Comparison of ENCODE assay signal across 15 cellular contexts in the genomic region with DNA sequence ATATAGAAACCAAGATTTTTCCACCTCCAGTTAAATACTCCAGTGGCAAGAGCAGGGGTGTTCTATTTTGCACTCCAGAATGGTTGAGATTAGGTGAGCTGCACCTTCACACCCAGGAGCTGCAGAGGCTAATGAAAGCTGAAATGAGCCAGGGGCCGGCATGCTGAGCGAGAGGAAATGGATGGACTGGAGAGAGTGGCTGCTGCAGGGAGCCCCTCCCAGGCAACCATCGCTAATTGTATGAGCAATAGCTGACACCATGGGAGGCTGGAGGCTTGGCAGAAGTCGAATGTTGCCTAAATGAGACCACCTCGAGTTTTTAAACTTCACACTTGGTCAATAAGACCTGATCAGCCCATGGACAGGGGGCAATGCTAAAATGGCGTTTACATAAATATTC.
A peak's percentile ranks its signal among the peaks of the same experiment; 100 is the strongest.
DNase-seq lines count a peak whose midpoint lies in the region; ATAC-seq and TF ChIP-seq lines count a peak whose summit lies in the region.
"Had no signal": no experiment of that assay in that cellular context is flagged by ENCODE, and none has a peak within 500 bp of the region (broad histone marks: within the 10 kb centered on the region; RNA-seq: fewer than 3 reads in every experiment).

No MANE protein-coding gene starts in this region.

- intact Hi-C loops in right cardiac atrium (cut with DNase I) = no loop called here

- H3K27ac ChIP-seq in right cardiac atrium (ENCODE audit: low read length) = no peak overlapping the region
- H3K27ac ChIP-seq: BLaER1 treated with 17β-estradiol and CSF1 and Interleukin-3, amounts not matched to agents 10 nM and 100 nM; GM23248 had no signal

- H3K4me1 ChIP-seq in right cardiac atrium (ENCODE audit: control insufficient read depth, insufficient read depth, low read length) = no peaks in the 10 kb centered on the region
- H3K4me1 ChIP-seq: HAP-1 had no signal

- no peaks in the 10 kb centered on the region for H3K27me3 ChIP-seq in right cardiac atrium (ENCODE audit: control insufficient read depth, insufficient read depth)
- H3K27me3 ChIP-seq: BLaER1 treated with 17β-estradiol and CSF1 and Interleukin-3, amounts not matched to agents 10 nM and 100 nM had no signal

- no peak overlapping the region for H3K4me3 Mint-ChIP-seq in WTC11
- H3K4me3 Mint-ChIP-seq: CD4-positive, CD25-positive, alpha-beta regulatory T cell had no signal

- TF ChIP-seq CTCF in WTC11 (IDR thresholded peaks at IDR 0.05) = no peak

- H3K27me3 Mint-ChIP-seq in WTC11 (ENCODE audit: low read depth) = no peaks in the 10 kb centered on the region; the same call in none of the 2 replicates
- H3K27me3 Mint-ChIP-seq: IgD-negative memory B cell had no signal

- peak; percentile 96 for ATAC-seq in WTC11
- no peak for ATAC-seq in right cardiac atrium

- CTCF ChIA-PET in WTC11 (lab: Charles Lee) = interaction anchor here (4.5 kb wide), 1 partner anchor 14 kb away, joined by 25 read pairs; no protein-coding TSS in a partner anchor

- peaks cover 12% of the 10 kb centered on the region for H3K9me3 Mint-ChIP-seq in WTC11

- no peaks in the 10 kb centered on the region for H3K9me3 ChIP-seq in right cardiac atrium (ENCODE audit: control insufficient read depth, low read length)
- H3K9me3 ChIP-seq: BLaER1 treated with 17β-estradiol and CSF1 and Interleukin-3, amounts not matched to agents 10 nM and 100 nM; HAP-1 had no signal

- no peak overlapping the region for H3K4me3 ChIP-seq in right cardiac atrium (ENCODE audit: low read length)
- H3K4me3 ChIP-seq: BLaER1 treated with 17β-estradiol and CSF1 and Interleukin-3, amounts not matched to agents 10 nM and 100 nM; GM23248; HAP-1 had no signal

- no peaks in the 10 kb centered on the region for H3K36me3 Mint-ChIP-seq in WTC11
- H3K36me3 Mint-ChIP-seq: CD4-positive, CD25-positive, alpha-beta regulatory T cell; IgD-negative memory B cell had no signal

- POLR2A ChIA-PET in WTC11 (lab: Charles Lee) = no interaction called here

- no peak overlapping the region for H3K27ac Mint-ChIP-seq in WTC11
- H3K27ac Mint-ChIP-seq: CD4-positive, CD25-positive, alpha-beta regulatory T cell; IgD-negative memory B cell had no signal

- H3K4me1 Mint-ChIP-seq in WTC11 = peaks cover 21% of the 10 kb centered on the region
- H3K4me1 Mint-ChIP-seq: CD4-positive, CD25-positive, alpha-beta regulatory T cell; IgD-negative memory B cell had no signal

- whole genome bisulfite sequencing in right cardiac atrium = 61% methylated on average over 6 of the region's 6 CpGs

- DNase-seq in NCI-H748 (lab: John Stamatoyannopoulos, UW; ENCODE audit: unreplicated experiment) (peak; percentile 11), NCI-H748 treated with DMSO at 0.1 percent for 48 hours (lab: John Stamatoyannopoulos, UW) (no peak), WTC11 (ENCODE audit: low spot score) (peak; percentile 21), iPS-NIHi7 (ENCODE audit: extremely low spot score) (peak; percentile 66), right cardiac atrium (no peak), UCSD-AML1 (lab: John Stamatoyannopoulos, UW; ENCODE audit: unreplicated experiment) (no peak)
- DNase-seq in activated CD4-positive, alpha-beta T cell treated with anti-CD3 and anti-CD28 coated beads for 1 hour = no peak
- DNase-seq: 8988T; ACHN; CD4-positive, CD25-positive, alpha-beta regulatory T cell; DMS53; GM23248 had no signal

TF ChIP-seq in WTC11, 78 proteins besides CTCF, POLR2A, EP300 and RAD21:
- TF ChIP-seq, protein P1, sequence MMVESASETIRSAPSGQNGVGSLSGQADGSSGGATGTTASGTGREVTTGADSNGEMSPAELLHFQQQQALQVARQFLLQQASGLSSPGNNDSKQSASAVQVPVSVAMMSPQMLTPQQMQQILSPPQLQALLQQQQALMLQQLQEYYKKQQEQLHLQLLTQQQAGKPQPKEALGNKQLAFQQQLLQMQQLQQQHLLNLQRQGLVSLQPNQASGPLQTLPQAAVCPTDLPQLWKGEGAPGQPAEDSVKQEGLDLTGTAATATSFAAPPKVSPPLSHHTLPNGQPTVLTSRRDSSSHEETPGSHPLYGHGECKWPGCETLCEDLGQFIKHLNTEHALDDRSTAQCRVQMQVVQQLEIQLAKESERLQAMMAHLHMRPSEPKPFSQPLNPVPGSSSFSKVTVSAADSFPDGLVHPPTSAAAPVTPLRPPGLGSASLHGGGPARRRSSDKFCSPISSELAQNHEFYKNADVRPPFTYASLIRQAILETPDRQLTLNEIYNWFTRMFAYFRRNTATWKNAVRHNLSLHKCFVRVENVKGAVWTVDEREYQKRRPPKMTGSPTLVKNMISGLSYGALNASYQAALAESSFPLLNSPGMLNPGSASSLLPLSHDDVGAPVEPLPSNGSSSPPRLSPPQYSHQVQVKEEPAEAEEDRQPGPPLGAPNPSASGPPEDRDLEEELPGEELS (CRISPR knock-in tag; IDR thresholded peaks at IDR 0.05) = peak; percentile 42; the same call in 1 of the 2 replicates
- TF ChIP-seq CREB1 (CRISPR knock-in tag; IDR thresholded peaks at IDR 0.05) = no peak
- TF ChIP-seq ZNF138 (CRISPR knock-in tag; conservative IDR thresholded peaks at IDR 0.05) = peak; percentile 50; the same call in 1 of the 2 replicates
- no peak for TF ChIP-seq JAZF1 (CRISPR knock-in tag; IDR thresholded peaks at IDR 0.05)
TF ChIP-seq in WTC11: peak in this region for 2.

Comparison
In these comparisons a context has a peak if more than half of its experiments do, and no peak if none do; other contexts are left out.
1. DNase-seq: peak in NCI-H748 (single experiment), WTC11 (single experiment) and iPS-NIHi7 (single experiment); none in NCI-H748 treated with DMSO at 0.1 percent for 48 hours (single experiment), right cardiac atrium (0 of 3), UCSD-AML1 (single experiment) and activated CD4-positive, alpha-beta T cell treated with anti-CD3 and anti-CD28 coated beads for 1 hour (single experiment).